Comparison of ENCODE assay signal across 17 cellular contexts in the genomic region with DNA sequence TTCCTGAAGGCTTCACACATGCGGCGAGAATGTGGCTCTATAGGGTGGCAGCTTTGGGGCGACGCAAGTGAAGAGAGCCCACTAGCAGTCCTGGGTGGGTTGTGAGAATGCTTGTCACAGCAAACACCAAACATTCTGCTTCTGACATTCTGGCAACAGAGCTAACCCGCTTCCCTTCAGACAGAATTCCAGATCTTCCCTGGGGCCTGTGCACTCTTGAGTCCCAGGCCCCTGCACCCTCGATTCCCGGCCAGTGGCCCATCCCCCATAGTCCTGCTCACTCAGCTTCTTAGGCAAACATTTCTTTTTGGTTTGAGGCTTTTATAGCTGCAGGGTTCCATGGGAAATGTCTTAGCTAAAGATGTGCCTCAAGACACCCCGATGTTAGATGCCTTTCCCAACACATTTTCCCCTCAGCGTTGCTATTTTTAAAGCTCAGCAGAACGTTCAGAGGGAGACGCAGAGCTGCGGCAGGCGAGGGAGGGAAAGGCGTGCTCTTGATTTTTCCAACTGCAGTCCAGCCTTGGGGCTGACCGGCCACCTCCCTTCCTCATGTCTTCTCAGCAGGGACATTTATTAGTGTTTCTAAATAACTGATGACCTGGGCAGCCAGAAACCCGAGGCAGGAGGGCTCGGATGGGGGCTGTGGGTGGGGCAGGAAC. TPM values are rescaled to one million over a fixed set of nuclear protein-coding genes. Genes with fewer than 3 reads are reported as not detected.
DNase-seq lines count a peak whose midpoint lies in the region; ATAC-seq and TF ChIP-seq lines count a peak whose summit lies in the region.
"Had no signal": no experiment of that assay in that cellular context is flagged by ENCODE, and none has a peak within 500 bp of the region (broad histone marks: within the 10 kb centered on the region; RNA-seq: fewer than 3 reads in every experiment).

No MANE protein-coding gene starts in this region.

- peaks cover 13% of the 10 kb centered on the region; the same call in 2 of the 3 replicates for H3K9me3 Mint-ChIP-seq in GM23338
- H3K9me3 Mint-ChIP-seq: activated T-helper 17 cell treated with anti-CD3 and anti-CD28 coated beads, Interleukin-2, amount 50 U/mL, for 72 hours had no signal

- no peak overlapping the region for H3K27ac Mint-ChIP-seq in GM23338
- H3K27ac Mint-ChIP-seq: activated T-helper 17 cell treated with anti-CD3 and anti-CD28 coated beads, Interleukin-2, amount 50 U/mL, for 72 hours; natural killer cell had no signal

- no peak overlapping the region for H3K4me2 ChIP-seq in GM23338

- no peak for TF ChIP-seq POLR2A in sigmoid colon (IDR thresholded peaks at IDR 0.05)

- peak overlapping the region; percentile 86; the same call in 1 of the 2 replicates for H2AFZ ChIP-seq in GM23338

- H3K79me2 ChIP-seq in GM23338 (replicated peaks; ENCODE audit: insufficient read depth) = no peaks in the 10 kb centered on the region

- TF ChIP-seq CTCF in GM23338 (conservative IDR thresholded peaks at IDR 0.05; ENCODE audit: low read depth in 2 of 2) (no peak), coronary artery (IDR thresholded peaks at IDR 0.05) (no peak), sigmoid colon (IDR thresholded peaks at IDR 0.05) (no peak)

- H3K4me3 Mint-ChIP-seq in GM23338 = no peak overlapping the region
- H3K4me3 Mint-ChIP-seq: activated T-helper 17 cell treated with anti-CD3 and anti-CD28 coated beads, Interleukin-2, amount 50 U/mL, for 72 hours; natural killer cell had no signal

- H3K27me3 ChIP-seq in GM23338 (ENCODE audit: insufficient read depth) (no peaks in the 10 kb centered on the region), layer of hippocampus (ENCODE audit: control insufficient read depth, insufficient read depth, low read length) (no peaks in the 10 kb centered on the region), sigmoid colon (no peaks in the 10 kb centered on the region), MG63 (no peaks in the 10 kb centered on the region)
- H3K27me3 ChIP-seq: ascending aorta had no signal

- no peaks in the 10 kb centered on the region for H3F3A ChIP-seq in GM23338 (replicated peaks; ENCODE audit: low read depth)

- peak in 1 of 4 donors; percentile 49 for TF ChIP-seq EP300 in sigmoid colon (IDR thresholded peaks at IDR 0.05)

- ATAC-seq in GM23338 = peak; percentile 34; the same call in 2 of the 3 replicates
- ATAC-seq in esophagus mucosa = no peak
- ATAC-seq: activated T-helper 17 cell treated with anti-CD3 and anti-CD28 coated beads, Interleukin-2, amount 50 U/mL, for 72 hours; HCT116; natural killer cell had no signal

- no peaks in the 10 kb centered on the region for H3K36me3 Mint-ChIP-seq in GM23338 (ENCODE audit: low read depth)
- H3K36me3 Mint-ChIP-seq: natural killer cell had no signal

- H3K4me3 ChIP-seq in GM23338 = no peak overlapping the region
- no peak overlapping the region for H3K4me3 ChIP-seq in coronary artery
- no peak overlapping the region for H3K4me3 ChIP-seq in sigmoid colon
- H3K4me3 ChIP-seq in MG63 = no peak overlapping the region
- H3K4me3 ChIP-seq: ascending aorta had no signal

- H3K4me1 ChIP-seq in GM23338 (ENCODE audit: insufficient read depth) (peaks cover 9% of the 10 kb centered on the region), sigmoid colon (peaks cover 0 to 59% (median 45%) of the 10 kb centered on the region in 4 donors)

- no peaks in the 10 kb centered on the region for H3K9me3 ChIP-seq in sigmoid colon
- H3K9me3 ChIP-seq in MG63 = peaks cover 10% of the 10 kb centered on the region; the same call in 1 of the 2 replicates
- H3K9me3 ChIP-seq: ascending aorta had no signal

- H3K36me3 ChIP-seq in GM23338 (ENCODE audit: insufficient read depth) = no peaks in the 10 kb centered on the region
- H3K36me3 ChIP-seq in sigmoid colon = peaks cover 0 to 6% (median 0%) of the 10 kb centered on the region in 4 donors
- peaks cover 63% of the 10 kb centered on the region for H3K36me3 ChIP-seq in MG63
- H3K36me3 ChIP-seq: ascending aorta had no signal

- 78 to 85% methylated on average over 17 of the region's 17 CpGs for WGBS in sigmoid colon, 2 donors

- no peaks in the 10 kb centered on the region for H4K20me1 ChIP-seq in GM23338 (replicated peaks; ENCODE audit: insufficient read depth)

- no peaks in the 10 kb centered on the region for H3K9me2 ChIP-seq in GM23338 (ENCODE audit: insufficient read depth)

- H3K27ac ChIP-seq in GM23338 (ENCODE audit: low read depth) (no peak overlapping the region), coronary artery (peak overlapping the region; percentile 66 to 79), layer of hippocampus (ENCODE audit: low read depth, low read length) (peak overlapping the region; percentile 16), sigmoid colon (peak overlapping the region; percentile 60 to 85 (median 74))
- H3K27ac ChIP-seq: VCaP had no signal

- intact Hi-C loops in sigmoid colon (cut with DNase I) = no loop called here

- H3K4me1 Mint-ChIP-seq in GM23338 = peaks cover 24% of the 10 kb centered on the region
- H3K4me1 Mint-ChIP-seq: activated T-helper 17 cell treated with anti-CD3 and anti-CD28 coated beads, Interleukin-2, amount 50 U/mL, for 72 hours; natural killer cell had no signal

- DNase-seq in GM23338 (ENCODE audit: low spot score) (no peak), coronary artery (ENCODE audit: low spot score) (peak; percentile 71), sigmoid colon (peak; percentile 70), MG63 (no peak), iPS-NIHi7 (ENCODE audit: extremely low spot score) (no peak)
- no peak for DNase-seq in stimulated activated naive CD4-positive, alpha-beta T cell (lab: John Stamatoyannopoulos, UW)
- DNase-seq: activated CD8-positive, alpha-beta memory T cell treated with anti-CD3 and anti-CD28 coated beads for 24 hours; effector CD4-positive, alpha-beta T cell; natural killer cell; stimulated activated CD4-positive, alpha-beta T cell treated with anti-CD3 and anti-CD28 coated beads, Interleukin-4, amount 100 ng/mL, for 4 hours; SW 1271 had no signal

- peaks cover 13% of the 10 kb centered on the region for H3K27me3 Mint-ChIP-seq in GM23338 (ENCODE audit: insufficient read depth, low read depth, poor library complexity)
- H3K27me3 Mint-ChIP-seq: activated T-helper 17 cell treated with anti-CD3 and anti-CD28 coated beads, Interleukin-2, amount 50 U/mL, for 72 hours had no signal

TF ChIP-seq in GM23338, 12 proteins besides CTCF, POLR2A, EP300 and RAD21:
- TF ChIP-seq, protein P1, sequence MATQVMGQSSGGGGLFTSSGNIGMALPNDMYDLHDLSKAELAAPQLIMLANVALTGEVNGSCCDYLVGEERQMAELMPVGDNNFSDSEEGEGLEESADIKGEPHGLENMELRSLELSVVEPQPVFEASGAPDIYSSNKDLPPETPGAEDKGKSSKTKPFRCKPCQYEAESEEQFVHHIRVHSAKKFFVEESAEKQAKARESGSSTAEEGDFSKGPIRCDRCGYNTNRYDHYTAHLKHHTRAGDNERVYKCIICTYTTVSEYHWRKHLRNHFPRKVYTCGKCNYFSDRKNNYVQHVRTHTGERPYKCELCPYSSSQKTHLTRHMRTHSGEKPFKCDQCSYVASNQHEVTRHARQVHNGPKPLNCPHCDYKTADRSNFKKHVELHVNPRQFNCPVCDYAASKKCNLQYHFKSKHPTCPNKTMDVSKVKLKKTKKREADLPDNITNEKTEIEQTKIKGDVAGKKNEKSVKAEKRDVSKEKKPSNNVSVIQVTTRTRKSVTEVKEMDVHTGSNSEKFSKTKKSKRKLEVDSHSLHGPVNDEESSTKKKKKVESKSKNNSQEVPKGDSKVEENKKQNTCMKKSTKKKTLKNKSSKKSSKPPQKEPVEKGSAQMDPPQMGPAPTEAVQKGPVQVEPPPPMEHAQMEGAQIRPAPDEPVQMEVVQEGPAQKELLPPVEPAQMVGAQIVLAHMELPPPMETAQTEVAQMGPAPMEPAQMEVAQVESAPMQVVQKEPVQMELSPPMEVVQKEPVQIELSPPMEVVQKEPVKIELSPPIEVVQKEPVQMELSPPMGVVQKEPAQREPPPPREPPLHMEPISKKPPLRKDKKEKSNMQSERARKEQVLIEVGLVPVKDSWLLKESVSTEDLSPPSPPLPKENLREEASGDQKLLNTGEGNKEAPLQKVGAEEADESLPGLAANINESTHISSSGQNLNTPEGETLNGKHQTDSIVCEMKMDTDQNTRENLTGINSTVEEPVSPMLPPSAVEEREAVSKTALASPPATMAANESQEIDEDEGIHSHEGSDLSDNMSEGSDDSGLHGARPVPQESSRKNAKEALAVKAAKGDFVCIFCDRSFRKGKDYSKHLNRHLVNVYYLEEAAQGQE (IDR thresholded peaks at IDR 0.05; ENCODE audit: unreplicated experiment) = no peak
- TF ChIP-seq JUNB (IDR thresholded peaks at IDR 0.05; ENCODE audit: unreplicated experiment) (no peak), ZNF114 (CRISPR knock-in tag; IDR thresholded peaks at IDR 0.05) (no peak), EZH2 (IDR thresholded peaks at IDR 0.05; ENCODE audit: low read depth, unreplicated experiment) (no peak)

RNA-seq across cellular contexts. Expression of gene ABTB1, which starts 35.2 kb away (rescaled TPM):
- total RNA-seq in GM23338 (2014; rRNA removed; shearing (Covaris generic)) = 5.0 and 5.7 TPM in 2 replicates
- polyA plus RNA-seq in GM23338 (2016; fragmentation: Nextera tagmentation; extraction: Ambion mirVana) (3.7 TPM in 2 replicates), sigmoid colon (10 to 100 TPM; 18.0 to 36.5 (median 24.6) TPM)
- total RNA-seq in sigmoid colon (10 to 100 TPM; 33.5 to 75.3 (median 49.1) TPM), esophagus mucosa (6.4 TPM)
- total RNA-seq in MG63 (2014; rRNA removed; shearing (Covaris generic); ENCODE audit: low replicate concordance) = 16.0 and 21.0 TPM in 2 replicates

Comparison
In these comparisons a context has a peak if more than half of its experiments do, and no peak if none do; other contexts are left out.
1. DNase-seq: peak in coronary artery (single experiment) and sigmoid colon (single experiment); none in GM23338 (single experiment), MG63 (single experiment), iPS-NIHi7 (single experiment) and stimulated activated naive CD4-positive, alpha-beta T cell (0 of 6).